ENCODE assay signal across 9 cellular contexts in the genomic region with DNA sequence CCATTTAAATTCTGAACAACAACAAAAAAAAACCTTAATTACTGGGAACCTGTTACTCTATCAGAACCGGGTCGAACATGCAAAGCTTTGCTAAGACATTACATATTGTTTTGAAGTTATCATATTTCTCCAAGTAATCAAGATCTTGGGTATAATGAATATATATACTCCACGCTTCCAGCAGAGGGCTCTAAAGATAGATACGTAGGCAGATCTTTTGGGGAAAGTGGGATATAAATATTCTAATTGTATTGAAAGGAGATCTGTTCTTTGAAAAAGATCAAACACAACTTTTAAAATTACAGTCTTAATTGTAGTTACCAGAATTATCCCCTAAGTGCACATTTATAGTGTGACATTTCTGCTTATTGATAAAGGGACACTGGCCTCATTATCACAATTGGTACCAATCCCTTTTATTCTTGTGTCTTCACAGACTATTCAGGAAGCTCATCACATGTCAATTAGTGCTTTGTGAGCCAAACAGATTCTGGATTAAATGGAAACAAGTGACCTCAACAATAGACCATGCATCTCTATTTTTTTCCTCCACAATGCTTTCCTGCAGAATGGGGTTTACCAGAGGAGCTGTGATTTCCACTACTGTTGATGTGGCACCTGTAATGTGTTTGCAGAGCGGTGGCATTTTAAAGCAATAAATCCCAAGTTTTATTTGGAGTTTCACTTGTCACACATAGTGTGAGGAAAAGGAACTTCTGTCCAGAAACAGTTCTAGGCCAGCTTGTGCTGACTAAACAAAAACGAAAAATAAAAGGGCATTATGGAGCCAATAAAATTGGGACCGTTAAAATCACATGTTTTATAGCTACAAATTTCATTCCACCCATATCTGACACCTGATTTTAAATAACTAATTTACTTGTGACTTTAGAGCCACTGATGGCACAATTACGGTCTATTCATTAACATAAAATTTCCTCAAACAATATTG.
DNase-seq lines count a peak whose midpoint lies in the region; ATAC-seq, FAIRE-seq and TF ChIP-seq lines count a peak whose summit lies in the region.
"Had no signal": no experiment of that assay in that cellular context is flagged by ENCODE, and none has a peak within 500 bp of the region (broad histone marks: within the 10 kb centered on the region; RNA-seq: fewer than 3 reads in every experiment).

No MANE protein-coding gene starts in this region.

- intact Hi-C loops in left lung (cut with DNase I), result no loop called here

- ATAC-seq in left lung, result peak; percentile 59

- no peaks in the 10 kb centered on the region for H3K79me2 ChIP-seq in astrocyte (ENCODE audit: insufficient read depth, low read length)

- no peaks in the 10 kb centered on the region for H3K27me3 Mint-ChIP-seq in astrocyte (ENCODE audit: low read depth, unreplicated experiment)

- TF ChIP-seq CTCF in GM10266 (IDR thresholded peaks at IDR 0.05; ENCODE audit: control insufficient read depth, insufficient read depth, low read depth, missing control alignments), result peak; percentile 38
- TF ChIP-seq CTCF in astrocyte (IDR thresholded peaks at IDR 0.05; ENCODE audit: insufficient read depth, low read depth, low read length), result peak; percentile 57
- peak in 1 of 2 donors; percentile 58 for TF ChIP-seq CTCF in left lung (IDR thresholded peaks at IDR 0.05)

- DNase-seq in GM10266 (ENCODE audit: extremely low spot score) (peak; percentile 16), NAMALWA (ENCODE audit: low spot score) (peak; percentile 28), astrocyte (ENCODE audit: low read depth) (no peak), left lung (no peak), DMS153 (lab: John Stamatoyannopoulos, UW) (no peak), germinal center (ENCODE audit: low spot score) (no peak)
- no peak for DNase-seq in activated CD4-positive, CD25-positive, alpha-beta regulatory T cell treated with anti-CD3 and anti-CD28 coated beads, Interleukin-2, amount 50 U/mL, for 72 hours
- DNase-seq in activated CD4-positive, CD25-positive, alpha-beta regulatory T cell (lab: John Stamatoyannopoulos, UW), result no peak

- H3K27me3 ChIP-seq in astrocyte (ENCODE audit: insufficient read depth, low read length) (no peaks in the 10 kb centered on the region), left lung (no peaks in the 10 kb centered on the region)
- H3K27me3 ChIP-seq: neutrophil had no signal

- no peaks in the 10 kb centered on the region for H3K36me3 Mint-ChIP-seq in astrocyte (ENCODE audit: low read depth, unreplicated experiment)

- H3K27ac ChIP-seq in astrocyte (ENCODE audit: low read depth, low read length) (no peak overlapping the region), left lung (no peak overlapping the region)
- H3K27ac ChIP-seq: neutrophil had no signal

- no peaks in the 10 kb centered on the region for H3K9me3 Mint-ChIP-seq in astrocyte (ENCODE audit: unreplicated experiment)

- H3K9ac ChIP-seq in astrocyte (ENCODE audit: low read length), result no peak overlapping the region

- no peak overlapping the region for H2AFZ ChIP-seq in astrocyte (ENCODE audit: low read depth, low read length)

- H3K4me3 ChIP-seq in astrocyte (ENCODE audit: insufficient read depth, low read depth, low read length) (no peak overlapping the region), left lung (no peak overlapping the region)

- H3K9me3 ChIP-seq in astrocyte (ENCODE audit: insufficient read depth, low read depth, low read length) (no peaks in the 10 kb centered on the region), left lung (no peaks in the 10 kb centered on the region)
- H3K9me3 ChIP-seq: neutrophil had no signal

- H3K4me1 ChIP-seq in astrocyte (ENCODE audit: insufficient read depth, low read length) (no peaks in the 10 kb centered on the region), left lung (no peaks in the 10 kb centered on the region)

- no peaks in the 10 kb centered on the region for H4K20me1 ChIP-seq in astrocyte (ENCODE audit: insufficient read depth, low read length)

- H3K4me2 ChIP-seq in astrocyte (ENCODE audit: low read length), result no peak overlapping the region

- H3K4me1 Mint-ChIP-seq in astrocyte (ENCODE audit: low read depth, unreplicated experiment), result no peaks in the 10 kb centered on the region

- H3K36me3 ChIP-seq in astrocyte (ENCODE audit: insufficient read depth, low read length) (no peaks in the 10 kb centered on the region), left lung (no peaks in the 10 kb centered on the region)
- H3K36me3 ChIP-seq: neutrophil had no signal

- no peak overlapping the region for H3K4me3 Mint-ChIP-seq in astrocyte (ENCODE audit: unreplicated experiment)

- H3K27ac Mint-ChIP-seq in astrocyte (ENCODE audit: unreplicated experiment), result no peak overlapping the region

- FAIRE-seq in astrocyte (lab: Jason Lieb, UNC), result no peak

Comparison
In these comparisons a context has a peak if more than half of its experiments do, and no peak if none do; other contexts are left out.
1. DNase-seq: peak in GM10266 (single experiment) and NAMALWA (single experiment); none in astrocyte (single experiment), left lung (0 of 2), DMS153 (single experiment), germinal center (single experiment), activated CD4-positive, CD25-positive, alpha-beta regulatory T cell treated with anti-CD3 and anti-CD28 coated beads, Interleukin-2, amount 50 U/mL, for 72 hours (single experiment) and activated CD4-positive, CD25-positive, alpha-beta regulatory T cell (0 of 4).